Comparison of ENCODE assay signal across 8 cellular contexts in genomic region chr4:184805462-184806245, GRCh38. TPM values are rescaled to one million over a fixed set of nuclear protein-coding genes. Genes with fewer than 3 reads are reported as not detected.
DNase-seq lines count a peak whose midpoint lies in the region; ATAC-seq and TF ChIP-seq lines count a peak whose summit lies in the region.

No MANE protein-coding gene starts in this region.

- H3K36me3 Mint-ChIP-seq in activated T-helper 1 cell treated with anti-CD3 and anti-CD28 coated beads, Interleukin-12 subunit alpha, Interleukin-12 subunit beta, Interleukin-2, Interleukin-4 antibody, amounts not matched to agents 30 ng/mL and 10 ng/mL and 1 ng/mL, durations not matched to agents 14 hours and 24 hours and 36 hours (ENCODE audit: low read depth), result peaks cover 9% of the 10 kb centered on the region

- TF ChIP-seq CTCF in omental fat pad (IDR thresholded peaks at IDR 0.05), result no peak

- H3K9me3 Mint-ChIP-seq in activated T-helper 1 cell treated with anti-CD3 and anti-CD28 coated beads, Interleukin-12 subunit alpha, Interleukin-12 subunit beta, Interleukin-2, Interleukin-4 antibody, amounts not matched to agents 30 ng/mL and 10 ng/mL and 1 ng/mL, durations not matched to agents 14 hours and 24 hours and 36 hours, result no peaks in the 10 kb centered on the region

- peak overlapping the region; percentile 2 for H3K27ac Mint-ChIP-seq in activated T-helper 1 cell treated with anti-CD3 and anti-CD28 coated beads, Interleukin-12 subunit alpha, Interleukin-12 subunit beta, Interleukin-2, Interleukin-4 antibody, amounts not matched to agents 30 ng/mL and 10 ng/mL and 1 ng/mL, durations not matched to agents 14 hours and 24 hours and 36 hours

- H3K4me1 Mint-ChIP-seq in activated T-helper 1 cell treated with anti-CD3 and anti-CD28 coated beads, Interleukin-12 subunit alpha, Interleukin-12 subunit beta, Interleukin-2, Interleukin-4 antibody, amounts not matched to agents 30 ng/mL and 10 ng/mL and 1 ng/mL, durations not matched to agents 14 hours and 24 hours and 36 hours (ENCODE audit: low read depth), result peaks cover 38% of the 10 kb centered on the region

- peak; percentile 71 for ATAC-seq in GM19035 (IDR thresholded peaks at IDR 0.05; ENCODE audit: unreplicated experiment)
- ATAC-seq in HG03175 (IDR thresholded peaks at IDR 0.05; ENCODE audit: unreplicated experiment), result peak; percentile 85
- peak; percentile 95 for ATAC-seq in left colon
- ATAC-seq in omental fat pad (ENCODE audit: low FRiP score), result no peak
- ATAC-seq in HG03457 (IDR thresholded peaks at IDR 0.05; ENCODE audit: unreplicated experiment), result no peak

- DNase-seq in activated T-helper 1 cell treated with anti-CD3 and anti-CD28 coated beads, Interleukin-12 subunit alpha, Interleukin-12 subunit beta, Interleukin-2, Interleukin-4 antibody, amounts not matched to agents 30 ng/mL and 10 ng/mL and 1 ng/mL, durations not matched to agents 14 hours and 24 hours and 36 hours (ENCODE audit: low spot score), result no peak
- DNase-seq in left colon (peak; percentile 76 to 90), omental fat pad (ENCODE audit: low spot score) (no peak), dedifferentiated amniotic fluid mesenchymal stem cell (ENCODE audit: extremely low spot score) (no peak), HK-2 (ENCODE audit: unreplicated experiment) (no peak)

- intact Hi-C loops in activated T-helper 1 cell treated with anti-CD3 and anti-CD28 coated beads, Interleukin-12 subunit alpha, Interleukin-12 subunit beta, Interleukin-2, Interleukin-4 antibody, amounts not matched to agents 30 ng/mL and 10 ng/mL and 1 ng/mL, durations not matched to agents 14 hours and 24 hours and 36 hours (cut with micrococcal nuclease), result no loop called here
- intact Hi-C loops in left colon (cut with DNase I, micrococcal nuclease), result no loop called here

- no peaks in the 10 kb centered on the region for H3K27me3 Mint-ChIP-seq in activated T-helper 1 cell treated with anti-CD3 and anti-CD28 coated beads, Interleukin-12 subunit alpha, Interleukin-12 subunit beta, Interleukin-2, Interleukin-4 antibody, amounts not matched to agents 30 ng/mL and 10 ng/mL and 1 ng/mL, durations not matched to agents 14 hours and 24 hours and 36 hours (ENCODE audit: insufficient read depth)

- H3K4me3 Mint-ChIP-seq in activated T-helper 1 cell treated with anti-CD3 and anti-CD28 coated beads, Interleukin-12 subunit alpha, Interleukin-12 subunit beta, Interleukin-2, Interleukin-4 antibody, amounts not matched to agents 30 ng/mL and 10 ng/mL and 1 ng/mL, durations not matched to agents 14 hours and 24 hours and 36 hours, result no peak overlapping the region

RNA-seq across cellular contexts. Expression of gene ACSL1, which starts 20.1 kb away (rescaled TPM):
- total RNA-seq in activated T-helper 1 cell treated with anti-CD3 and anti-CD28 coated beads, Interleukin-12 subunit alpha, Interleukin-12 subunit beta, Interleukin-2, Interleukin-4 antibody, amounts not matched to agents 30 ng/mL and 10 ng/mL and 1 ng/mL, durations not matched to agents 14 hours and 24 hours and 36 hours, result 56.7 and 61.8 TPM in 2 replicates
- total RNA-seq in left colon (10 to 100 TPM; 39.4 to 41.2 TPM), omental fat pad (1,000 to 10,000 TPM in 2 of 4 donors, 100 to 1,000 TPM in 2; 577 to 1,142 (median 917) TPM)

Comparison
In these comparisons a context has a peak if more than half of its experiments do, and no peak if none do; other contexts are left out.
1. ATAC-seq: peak in GM19035 (single experiment), HG03175 (single experiment) and left colon (single experiment); none in omental fat pad (single experiment) and HG03457 (single experiment).
2. DNase-seq: peak in left colon (2 of 2); none in activated T-helper 1 cell treated with anti-CD3 and anti-CD28 coated beads, Interleukin-12 subunit alpha, Interleukin-12 subunit beta, Interleukin-2, Interleukin-4 antibody, amounts not matched to agents 30 ng/mL and 10 ng/mL and 1 ng/mL, durations not matched to agents 14 hours and 24 hours and 36 hours (single experiment), omental fat pad (single experiment), dedifferentiated amniotic fluid mesenchymal stem cell (single experiment) and HK-2 (single experiment).